ENCODE assay signal across 24 cellular contexts in the genomic region with DNA sequence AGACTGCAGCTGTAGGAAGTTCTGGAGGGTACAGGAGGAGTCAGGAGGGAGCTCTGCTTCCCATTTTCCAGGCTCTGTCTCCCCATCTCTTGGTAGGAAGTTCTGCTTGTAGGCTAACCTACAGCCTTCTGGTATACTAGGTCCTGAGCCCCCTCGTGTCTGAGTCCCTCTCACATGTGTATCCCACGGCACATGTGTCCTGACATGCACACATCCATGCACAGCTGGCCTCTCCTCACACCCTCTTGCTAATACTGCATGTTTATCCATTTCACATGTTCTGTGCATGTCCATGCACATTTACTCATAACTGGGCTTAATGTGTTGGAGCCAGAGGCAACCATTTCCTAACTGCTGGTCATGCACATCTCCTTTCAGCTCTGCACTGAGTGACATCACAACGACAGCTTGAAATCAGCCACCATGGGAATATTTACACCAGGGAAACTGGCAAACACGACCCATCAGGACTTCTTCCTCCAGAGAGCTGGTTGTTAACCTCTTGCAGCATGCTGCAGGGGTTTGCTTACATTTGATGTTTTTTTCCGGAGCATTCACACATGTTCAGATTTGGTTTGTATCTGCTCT. TPM values are rescaled to one million over a fixed set of nuclear protein-coding genes. Genes with fewer than 3 reads are reported as not detected.
"Had no signal": no experiment of that assay in that cellular context is flagged by ENCODE, and none has a peak within 500 bp of the region (broad histone marks: within the 10 kb centered on the region; RNA-seq: fewer than 3 reads in every experiment).

No MANE protein-coding gene starts in this region.

- H3K9me3 ChIP-seq: thoracic aorta, vagina had no signal

- DNase-seq: activated CD4-positive, alpha-beta T cell treated with anti-CD3 and anti-CD28 coated beads for 1 hour; activated naive CD4-positive, alpha-beta T cell; activated T-cell treated with anti-CD3 and anti-CD28 coated beads, Interleukin-2, amount 50 U/mL, for 4 hours; amniotic stem cell; effector memory CD4-positive, alpha-beta T cell; foreskin melanocyte; head of caudate nucleus; hypothalamus; left cardiac atrium; stimulated activated CD8-positive, alpha-beta memory T cell treated with anti-CD3 and anti-CD28 coated beads, Interleukin-4, amount 100 ng/mL, for 48 hours; stimulated activated naive CD4-positive, alpha-beta T cell treated with Interleukin-2 at 50 U/mL for 16 hours; T-cell; WERI-Rb-1 had no signal

- H3K79me2 ChIP-seq: parathyroid adenoma had no signal

- FAIRE-seq: TTC549 had no signal

- H3K27ac ChIP-seq: parathyroid adenoma, thoracic aorta, vagina, WERI-Rb-1 had no signal

- H3K27me3 ChIP-seq: vagina had no signal

- H3K4me1 ChIP-seq: parathyroid adenoma, vagina had no signal

- ATAC-seq: left cardiac atrium, sciatic nerve, T-cell had no signal

- H2AFZ ChIP-seq: parathyroid adenoma had no signal

- H3K4me3 ChIP-seq: smooth muscle cell, thoracic aorta, vagina had no signal

- H3K36me3 ChIP-seq: thoracic aorta, vagina, WERI-Rb-1 had no signal

- H3K9ac ChIP-seq: parathyroid adenoma had no signal

- H3K4me2 ChIP-seq: smooth muscle cell had no signal

RNA-seq across cellular contexts. Expression of a gene that starts 3.0 kb away (rescaled TPM):
- total RNA-seq: activated naive CD8-positive, alpha-beta T cell treated with anti-CD3 and anti-CD28 coated beads for 36 hours; activated T-cell treated with anti-CD3 and anti-CD28 coated beads, Interleukin-2, amount 50 U/mL, for 4 hours; activated T-helper 2 cell treated with anti-CD3 and anti-CD28 coated beads, Interferon-gamma antibody, Interleukin-2, Interleukin-4, amounts not matched to agents 10 μg/mL and 5 μg/mL and 100 μg/mL, durations not matched to agents 14 hours and 24 hours and 36 hours; myocyte; smooth muscle cell had no signal
- polyA plus RNA-seq: smooth muscle cell had no signal

RNA-seq across cellular contexts. Expression of a gene that starts 12.4 kb away (rescaled TPM):
- total RNA-seq: activated naive CD8-positive, alpha-beta T cell treated with anti-CD3 and anti-CD28 coated beads for 36 hours; activated T-cell treated with anti-CD3 and anti-CD28 coated beads, Interleukin-2, amount 50 U/mL, for 4 hours; activated T-helper 2 cell treated with anti-CD3 and anti-CD28 coated beads, Interferon-gamma antibody, Interleukin-2, Interleukin-4, amounts not matched to agents 10 μg/mL and 5 μg/mL and 100 μg/mL, durations not matched to agents 14 hours and 24 hours and 36 hours; dermis microvascular lymphatic vessel endothelial cell; myocyte; smooth muscle cell; T-cell had no signal
- polyA plus RNA-seq: smooth muscle cell had no signal

RNA-seq across cellular contexts. Expression of a gene that starts 18.8 kb away (rescaled TPM):
- total RNA-seq: activated naive CD8-positive, alpha-beta T cell treated with anti-CD3 and anti-CD28 coated beads for 36 hours; activated T-cell treated with anti-CD3 and anti-CD28 coated beads, Interleukin-2, amount 50 U/mL, for 4 hours; activated T-helper 2 cell treated with anti-CD3 and anti-CD28 coated beads, Interferon-gamma antibody, Interleukin-2, Interleukin-4, amounts not matched to agents 10 μg/mL and 5 μg/mL and 100 μg/mL, durations not matched to agents 14 hours and 24 hours and 36 hours; myocyte; sciatic nerve; smooth muscle cell; thoracic aorta; vagina had no signal
- polyA plus RNA-seq: smooth muscle cell had no signal

RNA-seq across cellular contexts. Expression of a gene that starts 42.4 kb away (rescaled TPM):
- total RNA-seq: dermis microvascular lymphatic vessel endothelial cell, myocyte, smooth muscle cell, vagina had no signal
- polyA plus RNA-seq: liver, smooth muscle cell had no signal
